ENCODE assay signal across 21 cellular contexts in genomic region chr3:136249091-136249490, GRCh38. TPM values are rescaled to one million over a fixed set of nuclear protein-coding genes. Genes with fewer than 3 reads are reported as not detected.
DNase-seq lines count a peak whose midpoint lies in the region; ATAC-seq and TF ChIP-seq lines count a peak whose summit lies in the region.
"Had no signal": no experiment of that assay in that cellular context is flagged by ENCODE, and none has a peak within 500 bp of the region (broad histone marks: within the 10 kb centered on the region; RNA-seq: fewer than 3 reads in every experiment).

No MANE protein-coding gene starts in this region.

- H3K4me1 Mint-ChIP-seq in brain = peaks cover 31% of the 10 kb centered on the region

- no peak overlapping the region for H3K27ac ChIP-seq in SK-N-SH (ENCODE audit: low read depth in 2 of 2, low read length in 1 of 2)
- no peak overlapping the region for H3K27ac ChIP-seq in GM23248
- H3K27ac ChIP-seq in trophoblast cell (ENCODE audit: low read depth, low read length) = peak overlapping the region; percentile 49

- no peaks in the 10 kb centered on the region for H3K36me3 Mint-ChIP-seq in brain
- H3K36me3 Mint-ChIP-seq: activated CD8-positive, alpha-beta memory T cell treated with anti-CD3 and anti-CD28 coated beads, Interleukin-2, amount 10 ng/mL, durations not matched to agents 7 days and 5 days had no signal

- no peak for TF ChIP-seq RAD21 in SK-N-SH (IDR thresholded peaks at IDR 0.05; ENCODE audit: low read length)

- H3K9me2 ChIP-seq in SK-N-SH (no peaks in the 10 kb centered on the region), GM23248 (ENCODE audit: insufficient read depth) (no peaks in the 10 kb centered on the region)

- H2BK120ac ChIP-seq in trophoblast cell (ENCODE audit: insufficient read depth, low read length, poor library complexity) = no peak overlapping the region

- in situ Hi-C loops in GM23248 (cut with MboI) = no loop called here
- in situ Hi-C loops in GM13977 (cut with MboI; ENCODE audit: low pct_unique_long_range_greater_than_20kb, low sequenced_read_pairs, unreplicated experiment) = no loop called here
- in situ Hi-C loops in HAP-1 (cut with MboI; ENCODE audit: low sequenced_read_pairs) = no loop called here

- H2BK5ac ChIP-seq in trophoblast cell (ENCODE audit: low read depth, low read length, poor library complexity) = no peak overlapping the region

- H2BK12ac ChIP-seq in trophoblast cell (ENCODE audit: low read length) = peak overlapping the region; percentile 48

- peaks cover 9% of the 10 kb centered on the region for H3K27me3 Mint-ChIP-seq in brain
- H3K27me3 Mint-ChIP-seq: activated CD8-positive, alpha-beta memory T cell treated with anti-CD3 and anti-CD28 coated beads, Interleukin-2, amount 10 ng/mL, durations not matched to agents 7 days and 5 days had no signal

- DNase-seq in SK-N-SH (no peak), GM23248 (no peak), trophoblast cell (peak; percentile 96 to 99), GM13977 (ENCODE audit: low spot score) (no peak), HAP-1 (ENCODE audit: low spot score in 2 of 2) (no peak)
- DNase-seq: activated CD8-positive, alpha-beta memory T cell treated with anti-CD3 and anti-CD28 coated beads, Interleukin-2, amount 10 ng/mL, durations not matched to agents 7 days and 5 days; activated T-cell treated with anti-CD3 and anti-CD28 coated beads, Interleukin-2, amount 50 U/mL, for 72 hours; caudate nucleus; lower lobe of right lung; NCI-H1048; NCI-H1930; NCI-H345; Peyer's patch; SJCRH30; upper lobe of left lung had no signal

- H3K4me3 ChIP-seq in SK-N-SH (ENCODE audit: low read depth in 2 of 2, low read length in 1 of 2) (no peak overlapping the region), GM23248 (no peak overlapping the region), trophoblast cell (ENCODE audit: low read depth, low read length) (no peak overlapping the region), HAP-1 (no peak overlapping the region)

- peak overlapping the region; percentile 5 to 93 (median 13) for H3K4me3 Mint-ChIP-seq in brain

- H3K79me2 ChIP-seq in SK-N-SH (ENCODE audit: insufficient read depth) (peaks cover 18% of the 10 kb centered on the region), GM23248 (ENCODE audit: insufficient read depth) (peaks cover 30% of the 10 kb centered on the region), trophoblast cell (ENCODE audit: control insufficient read depth, insufficient read depth, low read length, poor library complexity) (peaks cover 2% of the 10 kb centered on the region)

- H3K79me1 ChIP-seq in trophoblast cell (ENCODE audit: low read length) = peaks cover 7% of the 10 kb centered on the region

- no peak overlapping the region for H3K14ac ChIP-seq in trophoblast cell (ENCODE audit: low read length)

- H3K36me3 ChIP-seq in SK-N-SH (replicated peaks in 1 of 2; ENCODE audit: control insufficient read depth in 1 of 2, insufficient read depth in 2 of 2, low read length in 1 of 2) (no peaks in the 10 kb centered on the region), GM23248 (ENCODE audit: low read depth) (no peaks in the 10 kb centered on the region), trophoblast cell (ENCODE audit: control insufficient read depth in 1 of 2, insufficient read depth in 2 of 2, low read length in 2 of 2) (no peaks in the 10 kb centered on the region), HAP-1 (replicated peaks) (no peaks in the 10 kb centered on the region)
- H3K36me3 ChIP-seq: ascending aorta, lower lobe of right lung, neutrophil, Peyer's patch, SJCRH30, upper lobe of left lung had no signal

- CTCF ChIA-PET in SK-N-SH (lab: Yijun Ruan, JAX) = interaction anchor here (0.9 to 1.6 kb wide), 6 partner anchors 51 to 765 kb away, joined by 3 to 5 read pairs (median 3); partner anchors contain the start of genes MSL2 and STAG1

- H3F3A ChIP-seq in SK-N-SH (replicated peaks; ENCODE audit: insufficient read depth) = peaks cover 8% of the 10 kb centered on the region
- 0 out of 2 replicates have a peak, but pooled peaks cover 9% of the 10 kb centered on the region for H3F3A ChIP-seq in GM23248 (ENCODE audit: insufficient read depth)

- no peak overlapping the region for H3K9ac ChIP-seq in SK-N-SH
- no peak overlapping the region for H3K9ac ChIP-seq in GM23248
- H3K9ac ChIP-seq in trophoblast cell (ENCODE audit: low read length) = no peak overlapping the region

- no peak overlapping the region for H3K23ac ChIP-seq in trophoblast cell (ENCODE audit: low read length)

- H3K4me1 ChIP-seq in SK-N-SH (ENCODE audit: control insufficient read depth in 1 of 2, insufficient read depth in 2 of 2, low read depth in 1 of 2, low read length in 1 of 2) = peaks cover 0 to 9% of the 10 kb centered on the region in 2 experiments; a peak in 1 of 4 replicates
- peaks cover 4% of the 10 kb centered on the region for H3K4me1 ChIP-seq in GM23248 (ENCODE audit: insufficient read depth)
- H3K4me1 ChIP-seq in trophoblast cell (ENCODE audit: control insufficient read depth in 1 of 2, insufficient read depth in 2 of 2, low read length in 2 of 2) = peaks cover 10 to 14% of the 10 kb centered on the region in 2 experiments
- peaks cover 14% of the 10 kb centered on the region for H3K4me1 ChIP-seq in HAP-1

- H4K12ac ChIP-seq in trophoblast cell (ENCODE audit: low read depth, low read length) = no peak overlapping the region

- WGBS in SK-N-SH (ENCODE audit: low lambda C conversion rate) = 98% methylated on average over 3 of the region's 3 CpGs
- WGBS in GM23248 (ENCODE audit: low coverage in 1 of 2, low lambda C conversion rate in 2 of 2, missing lambda C conversion rate in 2 of 2), 2 experiments = 83 to 89% methylated on average over 3 of the region's 3 CpGs
- WGBS in trophoblast cell (ENCODE audit: extremely low coverage, insufficient coverage, insufficient read length) = no CpG with 5 or more reads among the region's 3 CpGs

- H3K9me3 Mint-ChIP-seq in brain = no peaks in the 10 kb centered on the region
- H3K9me3 Mint-ChIP-seq: activated naive CD4-positive, alpha-beta T cell treated with anti-CD3 and anti-CD28 coated beads, Interleukin-2, amount 50 U/mL, for 72 hours; activated T-cell treated with anti-CD3 and anti-CD28 coated beads, Interleukin-2, amount 50 U/mL, for 72 hours had no signal

- H4K20me1 ChIP-seq in SK-N-SH (ENCODE audit: insufficient read depth) (no peaks in the 10 kb centered on the region), GM23248 (ENCODE audit: insufficient read depth) (no peaks in the 10 kb centered on the region)

- H3K9me3 ChIP-seq in SK-N-SH (no peaks in the 10 kb centered on the region), GM23248 (ENCODE audit: low read depth) (no peaks in the 10 kb centered on the region), trophoblast cell (ENCODE audit: insufficient read depth, low read depth, low read length) (peaks cover 2% of the 10 kb centered on the region), HAP-1 (no peaks in the 10 kb centered on the region)
- H3K9me3 ChIP-seq: ascending aorta, lower lobe of right lung, neutrophil, Peyer's patch, SJCRH30, upper lobe of left lung had no signal

- no peak overlapping the region for H3K18ac ChIP-seq in trophoblast cell (ENCODE audit: low read length)

- H3K27me3 ChIP-seq in SK-N-SH (ENCODE audit: insufficient read depth) = no peaks in the 10 kb centered on the region
- no peaks in the 10 kb centered on the region for H3K27me3 ChIP-seq in GM23248 (replicated peaks; ENCODE audit: insufficient read depth)
- H3K27me3 ChIP-seq in trophoblast cell (ENCODE audit: insufficient read depth, low read length) = no peaks in the 10 kb centered on the region
- H3K27me3 ChIP-seq in HAP-1 (ENCODE audit: low read depth) = no peaks in the 10 kb centered on the region
- H3K27me3 ChIP-seq: ascending aorta, neutrophil, Peyer's patch, SJCRH30, upper lobe of left lung had no signal

- peak overlapping the region in 1 of 5 experiments; percentile 35 for H3K27ac Mint-ChIP-seq in brain

- peak overlapping the region; percentile 25; the same call in 1 of the 2 replicates for H2AFZ ChIP-seq in SK-N-SH (ENCODE audit: low read depth)
- peak overlapping the region; percentile 22; the same call in 1 of the 2 replicates for H2AFZ ChIP-seq in GM23248
- H2AFZ ChIP-seq in trophoblast cell (ENCODE audit: insufficient read depth, low read length, poor library complexity) = no peak overlapping the region

- H3K4me2 ChIP-seq in SK-N-SH = no peak overlapping the region
- H3K4me2 ChIP-seq in GM23248 (ENCODE audit: unreplicated experiment) = no peak overlapping the region
- no peak overlapping the region for H3K4me2 ChIP-seq in trophoblast cell (ENCODE audit: low read length)

- no peak overlapping the region for H4K91ac ChIP-seq in trophoblast cell (ENCODE audit: low read depth, low read length)

- TF ChIP-seq CTCF in SK-N-SH (IDR thresholded peaks at IDR 0.05) = no peak
- no peak for TF ChIP-seq CTCF in brain (conservative IDR thresholded peaks at IDR 0.05)
- TF ChIP-seq CTCF in GM13977 (IDR thresholded peaks at IDR 0.05; ENCODE audit: extremely low read depth, insufficient read depth, missing control alignments) = no peak

- ATAC-seq in SK-N-SH treated with all-trans-retinoic acid at 6 μM for 48 hours (no peak), HG02642 (IDR thresholded peaks at IDR 0.05; ENCODE audit: poor library complexity, unreplicated experiment) (no peak)
- ATAC-seq: activated CD8-positive, alpha-beta memory T cell treated with anti-CD3 and anti-CD28 coated beads, Interleukin-2, amount 10 ng/mL, durations not matched to agents 7 days and 5 days; activated naive CD4-positive, alpha-beta T cell treated with anti-CD3 and anti-CD28 coated beads, Interleukin-2, amount 50 U/mL, for 72 hours; activated T-cell treated with anti-CD3 and anti-CD28 coated beads, Interleukin-2, amount 50 U/mL, for 72 hours; lower lobe of right lung had no signal

- no peak overlapping the region for H2AK5ac ChIP-seq in trophoblast cell (ENCODE audit: low read length)

- TF ChIP-seq EP300 in SK-N-SH (IDR thresholded peaks at IDR 0.05; ENCODE audit: borderline replicate concordance in 1 of 2, low read depth in 1 of 2, low read length in 1 of 2) = no peak

- no peak overlapping the region for H4K8ac ChIP-seq in trophoblast cell (ENCODE audit: low read depth, low read length)

- POLR2A ChIA-PET in SK-N-SH (lab: Yijun Ruan, JAX) = interaction anchor here (1.5 kb wide), 1 partner anchor 52 kb away, joined by 4 read pairs; the partner anchor contains the start of gene MSL2

- no peak overlapping the region for H3K4ac ChIP-seq in trophoblast cell (ENCODE audit: low read depth, low read length)

RNA-seq across cellular contexts. Expression of gene PCCB, which starts 1.0 kb away (rescaled TPM):
- polyA plus RNA-seq in SK-N-SH (2012; rRNA removed) = 67.5 and 79.8 TPM in 2 replicates
- polyA plus RNA-seq in SK-N-SH (2012; cell fraction: cytosol; rRNA removed) = 61.2 and 68.6 TPM in 2 replicates
- 43.0 and 52.0 TPM in 2 replicates for polyA plus RNA-seq in SK-N-SH (2012; cell fraction: nucleus; rRNA removed)
- 38.9 and 50.2 TPM in 2 replicates for total RNA-seq in GM23248 (2014; rRNA removed; shearing (Covaris generic))
- 35.0 and 35.8 TPM in 2 replicates for polyA plus RNA-seq in GM23248 (2016; fragmentation: Nextera tagmentation; extraction: Ambion mirVana)
- 77.1 TPM for polyA plus RNA-seq in brain (ENCODE audit: insufficient read depth, low read depth, low replicate concordance)
- polyA plus RNA-seq in trophoblast cell (2013) = 19.3 and 19.7 TPM in 2 replicates

RNA-seq across cellular contexts. Expression of gene MSL2, which starts 53.0 kb away (rescaled TPM):
- polyA plus RNA-seq in SK-N-SH (2012; rRNA removed) = 2.2 and 2.4 TPM in 2 replicates
- 3.7 TPM in 2 replicates for polyA plus RNA-seq in SK-N-SH (2012; cell fraction: cytosol; rRNA removed)
- 1.9 and 2.4 TPM in 2 replicates for polyA plus RNA-seq in SK-N-SH (2012; cell fraction: nucleus; rRNA removed)
- 11.1 and 15.2 TPM in 2 replicates for total RNA-seq in GM23248 (2014; rRNA removed; shearing (Covaris generic))
- 3.3 and 3.5 TPM in 2 replicates for polyA plus RNA-seq in GM23248 (2016; fragmentation: Nextera tagmentation; extraction: Ambion mirVana)
- 17.2 TPM for polyA plus RNA-seq in brain (ENCODE audit: insufficient read depth, low read depth, low replicate concordance)
- polyA plus RNA-seq in trophoblast cell (2013) = 15.5 and 16.4 TPM in 2 replicates

Comparison
In these comparisons a context has a peak if more than half of its experiments do, and no peak if none do; other contexts are left out.
1. DNase-seq: peak in trophoblast cell (2 of 2); none in SK-N-SH (single experiment), GM23248 (single experiment), GM13977 (single experiment) and HAP-1 (0 of 2).